Comparison of ENCODE assay signal across 21 cellular contexts in genomic region chr20:47016068-47016664, GRCh38.
"Had no signal": no experiment of that assay in that cellular context is flagged by ENCODE, and none has a peak within 500 bp of the region (broad histone marks: within the 10 kb centered on the region; RNA-seq: fewer than 3 reads in every experiment).

No MANE protein-coding gene starts in this region.

- DNase-seq: activated B cell treated with CpG ODN at 0.5 μM for 24 hours; activated CD4-positive, alpha-beta T cell treated with anti-CD3 and anti-CD28 coated beads, Interleukin-2, amount 10 ng/mL, durations not matched to agents 7 days and 5 days; activated CD8-positive, alpha-beta memory T cell treated with anti-CD3 and anti-CD28 coated beads for 24 hours; activated T-cell treated with anti-CD3 and anti-CD28 coated beads for 4 hours; amygdala; brain microvascular endothelial cell; cerebellar nuclear complex; dermis blood vessel endothelial cell; endodermal cell; left cardiac atrium; sigmoid colon; stimulated activated CD4-positive, alpha-beta T cell treated with anti-CD3 and anti-CD28 coated beads, Interleukin-4, amount 100 ng/mL, for 1 hour; stimulated activated CD8-positive, alpha-beta memory T cell treated with anti-CD3 and anti-CD28 coated beads, Interleukin-4, amount 100 ng/mL, for 48 hours; stimulated activated naive CD8-positive, alpha-beta T cell treated with anti-CD3 and anti-CD28 coated beads, Interleukin-15, Interleukin-2, amounts not matched to agents 100 U/mL and 50 U/mL, for 24 hours; T-helper 1 cell had no signal

- H3K4me1 Mint-ChIP-seq: activated B cell treated with CpG ODN at 0.5 μM for 24 hours; activated T-helper 17 cell treated with anti-CD3 and anti-CD28 coated beads, Interleukin-2, amount 50 U/mL, for 72 hours; memory B cell had no signal

- H3K36me3 Mint-ChIP-seq: activated naive CD4-positive, alpha-beta T cell treated with anti-CD3 and anti-CD28 coated beads, Interleukin-2, amount 50 U/mL, for 72 hours; natural killer cell treated with Interleukin-12 subunit alpha and Interleukin-12 subunit beta and Interleukin-15 and Interleukin-18, amount 100 ng/mL, for 72 hours had no signal

- H3K36me3 ChIP-seq: brain microvascular endothelial cell, sigmoid colon, suprapubic skin had no signal

- H3K27ac Mint-ChIP-seq: activated B cell treated with CpG ODN at 0.5 μM for 24 hours; activated CD4-positive, alpha-beta T cell treated with anti-CD3 and anti-CD28 coated beads, Interleukin-2, amount 10 ng/mL, durations not matched to agents 7 days and 5 days; activated naive CD4-positive, alpha-beta T cell treated with anti-CD3 and anti-CD28 coated beads, Interleukin-2, amount 50 U/mL, for 72 hours; activated T-helper 17 cell treated with anti-CD3 and anti-CD28 coated beads, Interleukin-2, amount 50 U/mL, for 72 hours; endodermal cell; memory B cell; natural killer cell treated with Interleukin-12 subunit alpha and Interleukin-12 subunit beta and Interleukin-15 and Interleukin-18, amount 100 ng/mL, for 72 hours; type B pancreatic cell had no signal

- H3K4me3 ChIP-seq: sigmoid colon, suprapubic skin had no signal

- H3K9me3 Mint-ChIP-seq: activated B cell treated with CpG ODN at 0.5 μM for 24 hours; activated CD4-positive, alpha-beta T cell treated with anti-CD3 and anti-CD28 coated beads, Interleukin-2, amount 10 ng/mL, durations not matched to agents 7 days and 5 days; activated naive CD4-positive, alpha-beta T cell treated with anti-CD3 and anti-CD28 coated beads, Interleukin-2, amount 50 U/mL, for 72 hours; activated T-helper 17 cell treated with anti-CD3 and anti-CD28 coated beads, Interleukin-2, amount 50 U/mL, for 72 hours; endodermal cell; memory B cell; natural killer cell treated with Interleukin-12 subunit alpha and Interleukin-12 subunit beta and Interleukin-15 and Interleukin-18, amount 100 ng/mL, for 72 hours; type B pancreatic cell had no signal

- H3K27me3 ChIP-seq: brain microvascular endothelial cell, sigmoid colon, suprapubic skin had no signal

- H3K4me3 Mint-ChIP-seq: activated B cell treated with CpG ODN at 0.5 μM for 24 hours; activated CD4-positive, alpha-beta T cell treated with anti-CD3 and anti-CD28 coated beads, Interleukin-2, amount 10 ng/mL, durations not matched to agents 7 days and 5 days; activated T-helper 17 cell treated with anti-CD3 and anti-CD28 coated beads, Interleukin-2, amount 50 U/mL, for 72 hours; endodermal cell; memory B cell; natural killer cell treated with Interleukin-12 subunit alpha and Interleukin-12 subunit beta and Interleukin-15 and Interleukin-18, amount 100 ng/mL, for 72 hours; type B pancreatic cell had no signal
